Comparison of ENCODE assay signal across 12 cellular contexts in genomic region chr1:214525535-214526019, GRCh38. TPM values are rescaled to one million over a fixed set of nuclear protein-coding genes. Genes with fewer than 3 reads are reported as not detected.
DNase-seq lines count a peak whose midpoint lies in the region; ATAC-seq lines count a peak whose summit lies in the region.
"Had no signal": no experiment of that assay in that cellular context is flagged by ENCODE, and none has a peak within 500 bp of the region (broad histone marks: within the 10 kb centered on the region; RNA-seq: fewer than 3 reads in every experiment).

No MANE protein-coding gene starts in this region.

- ATAC-seq in GM19438 (IDR thresholded peaks at IDR 0.05; ENCODE audit: low read depth, unreplicated experiment) (peak; percentile 80), HG03025 (IDR thresholded peaks at IDR 0.05; ENCODE audit: low FRiP score, unreplicated experiment) (no peak)

- no peaks in the 10 kb centered on the region for H3K4me1 ChIP-seq in CD8-positive, alpha-beta memory T cell (ENCODE audit: insufficient read depth, low read length)

- H3K27me3 ChIP-seq in CD8-positive, alpha-beta memory T cell (ENCODE audit: insufficient read depth, low read length, poor library complexity, severe bottlenecking) = no peaks in the 10 kb centered on the region

- no peak overlapping the region for H3K4me3 ChIP-seq in CD8-positive, alpha-beta memory T cell (ENCODE audit: low read length)

- H3K27me3 Mint-ChIP-seq in CD8-positive, alpha-beta memory T cell = peaks cover 5 to 37% of the 10 kb centered on the region in 2 donors

- no peaks in the 10 kb centered on the region for H3K36me3 ChIP-seq in CD8-positive, alpha-beta memory T cell (ENCODE audit: insufficient read depth, low read length)

- peak; percentile 33 for DNase-seq in ACHN
- peak; percentile 80 for DNase-seq in LHCN-M2 (ENCODE audit: low read depth)
- peak; percentile 45 for DNase-seq in epithelial cell of prostate (ENCODE audit: low read depth, low spot score)
- DNase-seq in NCI-H1105 (lab: John Stamatoyannopoulos, UW) = no peak
- DNase-seq in CD8-positive, alpha-beta memory T cell = no peak
- no peak for DNase-seq in activated CD4-positive, alpha-beta T cell treated with anti-CD3 and anti-CD28 coated beads for 4 hours
- DNase-seq: activated CD4-positive, alpha-beta memory T cell treated with anti-CD3 and anti-CD28 coated beads, Interleukin-2, amount 10 ng/mL, durations not matched to agents 7 days and 5 days; CD4-positive, alpha-beta memory T cell; posterior cingulate gyrus had no signal

- H3K36me3 Mint-ChIP-seq in CD8-positive, alpha-beta memory T cell = no peaks in the 10 kb centered on the region
- H3K36me3 Mint-ChIP-seq: CD4-positive, alpha-beta memory T cell had no signal

- no peaks in the 10 kb centered on the region for H3K9me3 Mint-ChIP-seq in CD8-positive, alpha-beta memory T cell
- H3K9me3 Mint-ChIP-seq: activated CD4-positive, alpha-beta memory T cell treated with anti-CD3 and anti-CD28 coated beads, Interleukin-2, amount 10 ng/mL, durations not matched to agents 7 days and 5 days; central memory CD8-positive, alpha-beta T cell had no signal

- POLR2A ChIA-PET in CD8-positive, alpha-beta memory T cell (lab: Charles Lee) = no interaction called here

- in situ Hi-C loops in ACHN (cut with HindIII; ENCODE audit: low pct_ligation_motif_present, low pct_unique_long_range_greater_than_20kb, low sequenced_read_pairs) = no loop called here

- CTCF ChIA-PET in CD8-positive, alpha-beta memory T cell (lab: Charles Lee) = no interaction called here

- no peak overlapping the region for H3K4me3 Mint-ChIP-seq in CD8-positive, alpha-beta memory T cell
- H3K4me3 Mint-ChIP-seq: activated CD4-positive, alpha-beta memory T cell treated with anti-CD3 and anti-CD28 coated beads, Interleukin-2, amount 10 ng/mL, durations not matched to agents 7 days and 5 days; CD4-positive, alpha-beta memory T cell; central memory CD8-positive, alpha-beta T cell had no signal

- H3K27ac Mint-ChIP-seq in CD8-positive, alpha-beta memory T cell = no peak overlapping the region
- H3K27ac Mint-ChIP-seq: activated CD4-positive, alpha-beta memory T cell treated with anti-CD3 and anti-CD28 coated beads, Interleukin-2, amount 10 ng/mL, durations not matched to agents 7 days and 5 days; CD4-positive, alpha-beta memory T cell had no signal

- no peaks in the 10 kb centered on the region for H3K9me3 ChIP-seq in CD8-positive, alpha-beta memory T cell (ENCODE audit: low read length)

- H3K27ac ChIP-seq in epithelial cell of prostate = peak overlapping the region; percentile 42
- no peak overlapping the region for H3K27ac ChIP-seq in CD8-positive, alpha-beta memory T cell (ENCODE audit: low read depth, low read length)

- H3K4me1 Mint-ChIP-seq in CD8-positive, alpha-beta memory T cell = peaks cover 0 to 4% (median 0%) of the 10 kb centered on the region in 3 donors

RNA-seq across cellular contexts. Expression of gene PTPN14, which starts 25.8 kb away (rescaled TPM):
- total RNA-seq in LHCN-M2 (2014; rRNA removed) = 40.1 and 47.7 TPM in 2 replicates
- polyA plus RNA-seq in LHCN-M2 (2012) = 28.2 TPM
- total RNA-seq in CD8-positive, alpha-beta memory T cell = under 1 TPM; 0.79 to 0.91 TPM
- polyA plus RNA-seq in CD8-positive, alpha-beta memory T cell = 0.70 TPM

Comparison
In these comparisons a context has a peak if more than half of its experiments do, and no peak if none do; other contexts are left out.
1. DNase-seq: peak in ACHN (single experiment), LHCN-M2 (single experiment) and epithelial cell of prostate (single experiment); none in NCI-H1105 (single experiment), CD8-positive, alpha-beta memory T cell (0 of 5) and activated CD4-positive, alpha-beta T cell treated with anti-CD3 and anti-CD28 coated beads for 4 hours (0 of 2).
2. RNA of gene PTPN14, which starts 25.8 kb away (total RNA-seq): 40.1 to 47.7 TPM in LHCN-M2; 0.79 to 0.91 TPM in CD8-positive, alpha-beta memory T cell; every median in the first group is over 10 times any median in the second.